34 cellular contexts compared by ENCODE assay signal in the genomic region with DNA sequence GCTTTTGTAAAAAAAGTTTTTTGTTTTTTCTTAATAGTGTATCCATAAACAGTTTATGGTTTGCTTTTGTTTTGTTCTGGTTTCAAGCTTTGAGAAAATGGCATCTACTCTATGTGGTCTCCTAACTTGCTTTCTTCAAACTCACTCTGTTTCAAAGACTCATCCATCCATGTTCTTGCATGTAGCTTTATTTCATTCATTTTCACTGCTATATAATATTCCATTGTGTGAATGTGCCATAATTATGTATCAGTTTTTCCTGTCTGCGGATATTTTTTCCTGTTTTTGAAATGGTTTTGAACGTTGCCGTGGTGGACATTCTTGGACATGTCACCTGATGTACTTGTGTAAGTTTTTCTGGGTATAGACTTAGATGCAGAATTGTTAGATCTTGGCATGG.
"Had no signal": no experiment of that assay in that cellular context is flagged by ENCODE, and none has a peak within 500 bp of the region (broad histone marks: within the 10 kb centered on the region; RNA-seq: fewer than 3 reads in every experiment).

No MANE protein-coding gene starts in this region.

- H3K36me3 ChIP-seq: MG63 had no signal

- H3K9me3 ChIP-seq: MG63 had no signal

- DNase-seq: Karpas-422, Kasumi-1, MG63, MM.1S, MV-4-11, NCI-H1048, NCI-H1092, NCI-H1092 treated with DMSO at 0.1 percent for 48 hours, NCI-H1105, NCI-H1105 treated with DMSO at 0.1 percent for 48 hours, NCI-H1417 treated with DMSO at 0.1 percent for 48 hours, NCI-H1436, NCI-H1436 treated with DMSO at 0.1 percent for 48 hours, NCI-H146, NCI-H1694, NCI-H1694 treated with DMSO at 0.1 percent for 48 hours, NCI-H187, NCI-H187 treated with DMSO at 0.1 percent for 48 hours, NCI-H1930, NCI-H2029, NCI-H2029 treated with DMSO at 0.1 percent for 48 hours, NCI-H2081, NCI-H2081 treated with DMSO at 0.1 percent for 48 hours, NCI-H2107, NCI-H2171, NCI-H2171 treated with DMSO at 0.1 percent for 48 hours, NCI-H2227 treated with DMSO at 0.1 percent for 48 hours, NCI-H226, NCI-H345, NCI-H446, NCI-H446 treated with DMSO at 0.1 percent for 48 hours, NCI-H510A, NCI-H510A treated with DMSO at 0.1 percent for 48 hours, NCI-H524 had no signal

- H3K27me3 ChIP-seq: MG63 had no signal

- H3K4me3 ChIP-seq: MG63 had no signal
